ENCODE assay signal across 1 cellular context in genomic region chr2:233092446-233093438, GRCh38.
TF ChIP-seq lines count a peak whose summit lies in the region.

No MANE protein-coding gene starts in this region.

TF ChIP-seq in GM23338, 12 proteins besides CTCF, POLR2A, EP300 and RAD21 (continued from another document):
- TF ChIP-seq ZNF462 (CRISPR knock-in tag; IDR thresholded peaks at IDR 0.05) (no peak), EZH2 (IDR thresholded peaks at IDR 0.05; ENCODE audit: low read depth, unreplicated experiment) (no peak), CREB1 (CRISPR knock-in tag; IDR thresholded peaks at IDR 0.05; ENCODE audit: low read depth) (no peak), ETS1 (IDR thresholded peaks at IDR 0.05) (no peak), ZNF331 (CRISPR knock-in tag; IDR thresholded peaks at IDR 0.05; ENCODE audit: low read depth) (no peak), POLR2AphosphoS5 (IDR thresholded peaks at IDR 0.05; ENCODE audit: low read depth) (no peak), ZNF114 (CRISPR knock-in tag; IDR thresholded peaks at IDR 0.05) (no peak), JUNB (IDR thresholded peaks at IDR 0.05; ENCODE audit: unreplicated experiment) (no peak), STAT1 (IDR thresholded peaks at IDR 0.05; ENCODE audit: unreplicated experiment) (no peak)
